ENCODE assay signal across 1 cellular context in genomic region chr1:185238447-185238846, GRCh38.
TF ChIP-seq lines count a peak whose summit lies in the region.

No MANE protein-coding gene starts in this region.

TF ChIP-seq in K562, 482 proteins besides CTCF, POLR2A, EP300 and RAD21 (continued from another document):
- TF ChIP-seq GTF3C2 (IDR thresholded peaks at IDR 0.05; ENCODE audit: borderline replicate concordance, extremely low read depth, insufficient read length) (no peak), THAP7 (CRISPR knock-in tag; IDR thresholded peaks at IDR 0.05) (no peak), TFAM (CRISPR knock-in tag; conservative IDR thresholded peaks at IDR 0.05) (no peak), CHCHD3 (CRISPR knock-in tag; IDR thresholded peaks at IDR 0.05) (no peak), MXI1 (IDR thresholded peaks at IDR 0.05; ENCODE audit: low read depth, low read length) (no peak), BRD9 (IDR thresholded peaks at IDR 0.05; ENCODE audit: low read depth, partially characterized antibody) (peak; percentile 86), USF1 (CRISPR knock-in tag; IDR thresholded peaks at IDR 0.05) (no peak), PHTF2 (CRISPR knock-in tag; IDR thresholded peaks at IDR 0.05) (no peak), DEAF1 (CRISPR knock-in tag; IDR thresholded peaks at IDR 0.05) (peak; percentile 40; the same call in 1 of the 2 replicates), ZBTB7A (IDR thresholded peaks at IDR 0.05; ENCODE audit: borderline replicate concordance, control insufficient read depth, low read depth, low read length) (no peak)
TF ChIP-seq in K562: peak in this region for 5.
